In genomic region chr2:187364696-187365095, GRCh38 we compare ENCODE assay signal across 33 cellular contexts.
"Had no signal": no experiment of that assay in that cellular context is flagged by ENCODE, and none has a peak within 500 bp of the region (broad histone marks: within the 10 kb centered on the region; RNA-seq: fewer than 3 reads in every experiment).

No MANE protein-coding gene starts in this region.

- ATAC-seq: Panc1, Right ventricle myocardium inferior, SK-N-SH treated with all-trans-retinoic acid at 6 μM for 48 hours had no signal

- H2AFZ ChIP-seq: PC-9 had no signal

- H3K27me3 ChIP-seq: MG63, SJCRH30 had no signal

- H3K4me3 ChIP-seq: MG63, PC-9, SJCRH30, SK-N-MC had no signal

- H3K4me2 ChIP-seq: PC-9 had no signal

- H3K9me3 ChIP-seq: MG63, SJCRH30 had no signal

- H3K4me1 ChIP-seq: SJCRH30 had no signal

- H3K36me3 ChIP-seq: MG63, SJCRH30 had no signal

- DNase-seq: Kasumi-1, KG1, MG63, NCI-H1048, NCI-H1092 treated with DMSO at 0.1 percent for 48 hours, NCI-H1105 treated with DMSO at 0.1 percent for 48 hours, NCI-H1417, NCI-H1436, NCI-H146, NCI-H1694, NCI-H187, NCI-H1930, NCI-H2029 treated with DMSO at 0.1 percent for 48 hours, NCI-H2081 treated with DMSO at 0.1 percent for 48 hours, NCI-H2107, NCI-H2171, NCI-H226, NCI-H446 treated with DMSO at 0.1 percent for 48 hours, NCI-H510A, NCI-H524, NCI-H526, NCI-H69, NCI-H748 treated with DMSO at 0.1 percent for 48 hours, NCI-H82, PC-9, SHP77, SIG-M5, SJCRH30 had no signal

- H3K27ac ChIP-seq: PC-9, RWPE1, SJCRH30, SK-N-MC had no signal
